1 cellular context compared by ENCODE assay signal in the genomic region with DNA sequence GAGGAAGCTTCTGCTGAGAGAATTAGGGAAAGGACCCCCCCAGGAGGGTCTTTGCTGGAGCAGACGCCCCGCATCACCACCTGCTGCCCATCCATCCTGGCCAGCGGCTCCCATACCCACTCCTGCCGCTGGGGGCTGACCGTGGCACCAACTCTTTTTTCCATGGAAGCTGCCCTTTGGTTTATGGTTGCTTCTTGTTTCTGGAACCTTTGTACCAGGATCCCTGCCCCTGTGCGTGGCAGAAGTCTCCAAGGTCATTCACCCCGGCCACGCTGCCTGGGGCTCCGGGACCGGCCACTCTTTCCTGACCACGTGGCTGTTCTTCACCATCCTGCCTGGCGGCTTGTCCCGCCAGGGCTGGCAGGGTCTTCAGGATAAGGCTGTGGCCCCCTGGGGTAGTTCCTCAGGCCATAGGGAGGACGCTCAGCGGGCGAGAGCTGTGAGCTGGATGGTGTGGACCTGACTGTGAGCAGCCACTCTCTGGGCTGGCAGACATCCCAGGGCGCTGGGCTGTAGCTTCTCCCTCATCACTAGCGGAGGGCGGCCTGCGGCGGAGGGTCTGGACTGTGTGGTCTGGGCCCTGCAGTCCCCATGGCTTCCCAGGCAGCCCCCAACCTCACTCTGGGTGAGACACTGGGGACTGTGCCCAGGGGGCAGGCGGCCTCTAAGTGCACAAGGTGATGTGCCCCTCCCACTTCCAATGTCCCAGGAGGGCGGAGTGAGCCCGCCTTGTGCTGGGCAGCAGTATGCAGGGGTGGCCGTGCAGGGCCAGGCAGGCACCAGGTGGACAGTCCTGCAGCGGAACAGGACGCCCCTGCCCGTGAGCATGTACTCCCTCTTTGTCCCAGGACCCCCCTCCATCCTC.
TF ChIP-seq lines count a peak whose summit lies in the region.

No MANE protein-coding gene starts in this region.

TF ChIP-seq in SK-N-SH treated with all-trans-retinoic acid at 6 μM for 48 hours, 23 proteins besides CTCF, POLR2A, EP300 and RAD21 (continued from another document):
- TF ChIP-seq, protein P1, sequence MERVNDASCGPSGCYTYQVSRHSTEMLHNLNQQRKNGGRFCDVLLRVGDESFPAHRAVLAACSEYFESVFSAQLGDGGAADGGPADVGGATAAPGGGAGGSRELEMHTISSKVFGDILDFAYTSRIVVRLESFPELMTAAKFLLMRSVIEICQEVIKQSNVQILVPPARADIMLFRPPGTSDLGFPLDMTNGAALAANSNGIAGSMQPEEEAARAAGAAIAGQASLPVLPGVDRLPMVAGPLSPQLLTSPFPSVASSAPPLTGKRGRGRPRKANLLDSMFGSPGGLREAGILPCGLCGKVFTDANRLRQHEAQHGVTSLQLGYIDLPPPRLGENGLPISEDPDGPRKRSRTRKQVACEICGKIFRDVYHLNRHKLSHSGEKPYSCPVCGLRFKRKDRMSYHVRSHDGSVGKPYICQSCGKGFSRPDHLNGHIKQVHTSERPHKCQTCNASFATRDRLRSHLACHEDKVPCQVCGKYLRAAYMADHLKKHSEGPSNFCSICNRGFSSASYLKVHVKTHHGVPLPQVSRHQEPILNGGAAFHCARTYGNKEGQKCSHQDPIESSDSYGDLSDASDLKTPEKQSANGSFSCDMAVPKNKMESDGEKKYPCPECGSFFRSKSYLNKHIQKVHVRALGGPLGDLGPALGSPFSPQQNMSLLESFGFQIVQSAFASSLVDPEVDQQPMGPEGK (CRISPR knock-in tag; IDR thresholded peaks at IDR 0.05; ENCODE audit: borderline replicate concordance) = no peak
- no peak for TF ChIP-seq ARNTL (CRISPR knock-in tag; IDR thresholded peaks at IDR 0.05; ENCODE audit: borderline replicate concordance, low read depth)
- no peak for TF ChIP-seq CSDC2 (CRISPR knock-in tag; IDR thresholded peaks at IDR 0.05)
- TF ChIP-seq ZNF8 (CRISPR knock-in tag; IDR thresholded peaks at IDR 0.05) = no peak
- TF ChIP-seq RARB (CRISPR knock-in tag; IDR thresholded peaks at IDR 0.05) = no peak
- no peak for TF ChIP-seq ZFP30 (CRISPR knock-in tag; IDR thresholded peaks at IDR 0.05)
- TF ChIP-seq TOX (CRISPR knock-in tag; IDR thresholded peaks at IDR 0.05; ENCODE audit: borderline replicate concordance) = no peak
- TF ChIP-seq ESRRG (CRISPR knock-in tag; IDR thresholded peaks at IDR 0.05) = no peak
- no peak for TF ChIP-seq OSR1 (CRISPR knock-in tag; IDR thresholded peaks at IDR 0.05)
- no peak for TF ChIP-seq ZFP3 (CRISPR knock-in tag; IDR thresholded peaks at IDR 0.05)
- TF ChIP-seq PPARA (CRISPR knock-in tag; IDR thresholded peaks at IDR 0.05; ENCODE audit: borderline replicate concordance) = no peak
- TF ChIP-seq, protein P2, sequence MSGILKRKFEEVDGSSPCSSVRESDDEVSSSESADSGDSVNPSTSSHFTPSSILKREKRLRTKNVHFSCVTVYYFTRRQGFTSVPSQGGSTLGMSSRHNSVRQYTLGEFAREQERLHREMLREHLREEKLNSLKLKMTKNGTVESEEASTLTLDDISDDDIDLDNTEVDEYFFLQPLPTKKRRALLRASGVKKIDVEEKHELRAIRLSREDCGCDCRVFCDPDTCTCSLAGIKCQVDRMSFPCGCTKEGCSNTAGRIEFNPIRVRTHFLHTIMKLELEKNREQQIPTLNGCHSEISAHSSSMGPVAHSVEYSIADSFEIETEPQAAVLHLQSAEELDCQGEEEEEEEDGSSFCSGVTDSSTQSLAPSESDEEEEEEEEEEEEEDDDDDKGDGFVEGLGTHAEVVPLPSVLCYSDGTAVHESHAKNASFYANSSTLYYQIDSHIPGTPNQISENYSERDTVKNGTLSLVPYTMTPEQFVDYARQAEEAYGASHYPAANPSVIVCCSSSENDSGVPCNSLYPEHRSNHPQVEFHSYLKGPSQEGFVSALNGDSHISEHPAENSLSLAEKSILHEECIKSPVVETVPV (CRISPR knock-in tag; IDR thresholded peaks at IDR 0.05) = no peak
- no peak for TF ChIP-seq BACH2 (CRISPR knock-in tag; IDR thresholded peaks at IDR 0.05; ENCODE audit: borderline replicate concordance)
TF ChIP-seq in SK-N-SH treated with all-trans-retinoic acid at 6 μM for 48 hours: peak in this region for 0.
